Comparison of ENCODE assay signal across 1 cellular context in genomic region chr19:53909471-53910169, GRCh38.
TF ChIP-seq lines count a peak whose summit lies in the region.

No MANE protein-coding gene starts in this region.

TF ChIP-seq in SK-N-SH, 30 proteins besides CTCF, POLR2A, EP300 and RAD21 (continued from another document):
- TF ChIP-seq REST (IDR thresholded peaks at IDR 0.05; ENCODE audit: low read depth, low read length): no peak
- no peak for TF ChIP-seq RCOR1 (IDR thresholded peaks at IDR 0.05; ENCODE audit: low read length)
- TF ChIP-seq TCF12 (IDR thresholded peaks at IDR 0.05): no peak
- TF ChIP-seq RXRA (IDR thresholded peaks at IDR 0.05; ENCODE audit: borderline replicate concordance, low read depth): no peak
